ENCODE assay signal across 1 cellular context in genomic region chr2:231335591-231335990, GRCh38.
TF ChIP-seq lines count a peak whose summit lies in the region.

No MANE protein-coding gene starts in this region.

TF ChIP-seq in WTC11, 78 proteins besides CTCF, POLR2A, EP300 and RAD21 (continued from another document):
- TF ChIP-seq USF1 (CRISPR knock-in tag; IDR thresholded peaks at IDR 0.05) (no peak), ZNF532 (CRISPR knock-in tag; IDR thresholded peaks at IDR 0.05; ENCODE audit: borderline replicate concordance) (no peak)
